1 cellular context compared by ENCODE assay signal in the genomic region with DNA sequence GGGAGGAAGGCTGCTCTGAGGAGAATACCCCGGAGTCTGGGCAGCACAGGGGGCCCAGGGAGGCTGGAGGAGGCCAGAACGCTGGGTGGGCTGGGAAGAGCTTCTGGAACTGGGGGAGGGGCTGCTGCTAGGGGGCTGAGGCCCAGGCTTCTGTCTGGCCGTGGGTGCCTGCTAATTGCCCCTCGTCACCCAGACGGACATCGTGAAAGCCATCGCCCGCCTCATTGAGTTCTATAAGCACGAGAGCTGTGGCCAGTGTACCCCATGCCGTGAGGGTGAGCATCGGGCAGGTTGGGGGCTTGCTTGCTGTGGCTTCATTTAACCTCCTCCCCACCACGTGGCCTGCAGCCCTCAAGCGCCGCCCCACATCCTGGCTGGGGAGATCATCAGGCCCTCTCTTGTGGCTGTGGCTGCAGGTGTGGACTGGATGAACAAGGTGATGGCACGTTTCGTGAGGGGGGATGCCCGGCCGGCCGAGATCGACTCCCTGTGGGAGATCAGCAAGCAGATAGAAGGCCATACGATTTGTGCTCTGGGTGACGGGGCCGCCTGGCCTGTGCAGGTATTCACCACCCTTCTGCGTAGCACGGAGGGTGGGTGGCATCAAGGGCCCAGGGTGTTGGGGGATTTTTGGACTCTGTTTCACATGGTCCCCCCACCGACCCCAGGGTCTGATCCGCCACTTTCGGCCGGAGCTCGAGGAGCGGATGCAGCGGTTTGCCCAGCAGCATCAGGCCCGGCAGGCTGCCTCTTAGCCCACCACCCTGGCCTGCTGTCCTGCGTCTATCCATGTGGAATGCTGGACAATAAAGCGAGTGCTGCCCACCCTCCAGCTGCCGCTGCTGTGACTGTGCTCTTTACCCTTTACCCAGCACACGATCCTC.
A peak's percentile ranks its signal among the peaks of the same experiment; 100 is the strongest.
TF ChIP-seq lines count a peak whose summit lies in the region.

No MANE protein-coding gene starts in this region.

TF ChIP-seq in K562, 482 proteins besides CTCF, POLR2A, EP300 and RAD21:
- TF ChIP-seq ZFP36 (IDR thresholded peaks at IDR 0.05; ENCODE audit: low read depth, low read length, partially characterized antibody) (no peak), POLR2G (IDR thresholded peaks at IDR 0.05; ENCODE audit: low read depth, low read length) (peak; percentile 71), PML (IDR thresholded peaks at IDR 0.05; ENCODE audit: low read length) (no peak), ARHGAP35 (IDR thresholded peaks at IDR 0.05; ENCODE audit: partially characterized antibody) (no peak), MBD2 (IDR thresholded peaks at IDR 0.05; ENCODE audit: borderline replicate concordance, low read depth) (no peak), RBM22 (IDR thresholded peaks at IDR 0.05; ENCODE audit: low read depth, low read length, poor library complexity, severe bottlenecking) (peak; percentile 28), DIDO1 (tag; IDR thresholded peaks at IDR 0.05; ENCODE audit: low read depth) (no peak), SRSF9 (IDR thresholded peaks at IDR 0.05; ENCODE audit: borderline replicate concordance, low read depth, low read length) (no peak), HDAC2 (IDR thresholded peaks at IDR 0.05) (no peak), NFE2L1 (tag; IDR thresholded peaks at IDR 0.05; ENCODE audit: borderline replicate concordance, low read depth) (no peak), ZBTB43 (CRISPR knock-in tag; IDR thresholded peaks at IDR 0.05) (no peak), ZNF449 (CRISPR knock-in tag; IDR thresholded peaks at IDR 0.05) (no peak), BCOR (IDR thresholded peaks at IDR 0.05) (no peak), ATF4 (CRISPR knock-in tag; IDR thresholded peaks at IDR 0.05) (no peak), ZBTB8A (IDR thresholded peaks at IDR 0.05; ENCODE audit: partially characterized antibody) (no peak), RCOR1 (IDR thresholded peaks at IDR 0.05; ENCODE audit: borderline replicate concordance in 1 of 2, low read depth in 2 of 2, low read length in 2 of 2) (no peak), ZSCAN32 (CRISPR knock-in tag; IDR thresholded peaks at IDR 0.05) (no peak), PRPF4 (IDR thresholded peaks at IDR 0.05; ENCODE audit: insufficient read depth, low read depth, low read length, poor library complexity, severe bottlenecking) (no peak), ZFP30 (CRISPR knock-in tag; IDR thresholded peaks at IDR 0.05; ENCODE audit: borderline replicate concordance) (no peak), ZC3H11A (IDR thresholded peaks at IDR 0.05; ENCODE audit: low read depth, low read length) (no peak), MAX (CRISPR knock-in tag; IDR thresholded peaks at IDR 0.05) (0 out of 2 replicates have a peak, but pooled peaks have one; percentile 17), ZNF431 (CRISPR knock-in tag; IDR thresholded peaks at IDR 0.05) (no peak), ZNF764 (CRISPR knock-in tag; IDR thresholded peaks at IDR 0.05; ENCODE audit: low read depth) (no peak), RBFOX2 (IDR thresholded peaks at IDR 0.05; ENCODE audit: low read depth, low read length) (peak; percentile 68), SOX6 (IDR thresholded peaks at IDR 0.05) (no peak), ZNF184 (CRISPR knock-in tag; IDR thresholded peaks at IDR 0.05) (no peak), CXXC5 (CRISPR knock-in tag; IDR thresholded peaks at IDR 0.05) (no peak), EZH2 (IDR thresholded peaks at IDR 0.05; ENCODE audit: borderline replicate concordance, low read depth, low read length) (no peak), PTRF (tag; IDR thresholded peaks at IDR 0.05) (no peak), SRSF7 (optimal IDR thresholded peaks at IDR 0.05; ENCODE audit: low read depth, low read length) (no peak)
- TF ChIP-seq, protein P1, sequence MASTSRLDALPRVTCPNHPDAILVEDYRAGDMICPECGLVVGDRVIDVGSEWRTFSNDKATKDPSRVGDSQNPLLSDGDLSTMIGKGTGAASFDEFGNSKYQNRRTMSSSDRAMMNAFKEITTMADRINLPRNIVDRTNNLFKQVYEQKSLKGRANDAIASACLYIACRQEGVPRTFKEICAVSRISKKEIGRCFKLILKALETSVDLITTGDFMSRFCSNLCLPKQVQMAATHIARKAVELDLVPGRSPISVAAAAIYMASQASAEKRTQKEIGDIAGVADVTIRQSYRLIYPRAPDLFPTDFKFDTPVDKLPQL (IDR thresholded peaks at IDR 0.05; ENCODE audit: extremely low read depth, insufficient read length), result no peak
- TF ChIP-seq, protein P2, sequence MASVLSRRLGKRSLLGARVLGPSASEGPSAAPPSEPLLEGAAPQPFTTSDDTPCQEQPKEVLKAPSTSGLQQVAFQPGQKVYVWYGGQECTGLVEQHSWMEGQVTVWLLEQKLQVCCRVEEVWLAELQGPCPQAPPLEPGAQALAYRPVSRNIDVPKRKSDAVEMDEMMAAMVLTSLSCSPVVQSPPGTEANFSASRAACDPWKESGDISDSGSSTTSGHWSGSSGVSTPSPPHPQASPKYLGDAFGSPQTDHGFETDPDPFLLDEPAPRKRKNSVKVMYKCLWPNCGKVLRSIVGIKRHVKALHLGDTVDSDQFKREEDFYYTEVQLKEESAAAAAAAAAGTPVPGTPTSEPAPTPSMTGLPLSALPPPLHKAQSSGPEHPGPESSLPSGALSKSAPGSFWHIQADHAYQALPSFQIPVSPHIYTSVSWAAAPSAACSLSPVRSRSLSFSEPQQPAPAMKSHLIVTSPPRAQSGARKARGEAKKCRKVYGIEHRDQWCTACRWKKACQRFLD (CRISPR knock-in tag; IDR thresholded peaks at IDR 0.05), result no peak
